19 cellular contexts compared by ENCODE assay signal in the genomic region with DNA sequence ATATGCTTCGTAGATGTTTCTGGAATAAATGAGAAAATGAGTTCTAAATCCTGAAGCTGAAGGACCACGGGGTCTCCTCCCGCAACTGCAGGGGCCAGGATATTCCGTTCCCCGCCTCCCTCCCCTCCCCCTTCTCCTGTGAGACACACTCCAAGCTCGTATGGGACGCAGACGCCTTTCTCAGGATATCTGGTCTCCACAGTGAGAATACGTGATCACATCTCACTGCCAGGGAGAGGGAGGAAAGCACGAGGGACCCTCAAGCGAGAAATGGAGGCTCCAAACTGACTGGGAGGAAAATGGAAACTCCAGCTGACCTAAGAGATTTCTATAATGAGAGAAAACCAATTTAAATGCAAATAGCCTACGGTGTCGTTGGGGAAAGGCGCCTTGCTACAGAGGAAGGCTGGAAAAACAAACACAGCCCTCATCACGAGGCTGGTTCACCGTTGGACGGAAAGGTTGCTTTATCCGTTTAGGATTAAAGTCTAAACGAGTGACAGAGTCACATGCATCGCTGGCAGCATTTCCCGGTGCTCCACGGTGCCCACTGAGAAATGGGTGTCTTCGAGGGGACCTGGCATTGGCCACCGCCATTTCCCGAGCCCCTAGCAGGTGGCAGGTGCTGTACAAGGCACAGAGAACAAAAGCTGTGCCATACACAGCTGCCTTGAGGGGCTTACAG.
DNase-seq lines count a peak whose midpoint lies in the region; ATAC-seq, FAIRE-seq and TF ChIP-seq lines count a peak whose summit lies in the region.
"Had no signal": no experiment of that assay in that cellular context is flagged by ENCODE, and none has a peak within 500 bp of the region (broad histone marks: within the 10 kb centered on the region; RNA-seq: fewer than 3 reads in every experiment).

No MANE protein-coding gene starts in this region.

- peak; percentile 27 for ATAC-seq in left lobe of liver
- ATAC-seq: stimulated activated naive CD8-positive, alpha-beta T cell treated with anti-CD3 and anti-CD28 coated beads, Interleukin-15, Interleukin-2, amounts not matched to agents 100 U/mL and 50 U/mL, for 24 hours had no signal

- H2BK15ac ChIP-seq in H9 (ENCODE audit: low read depth, low read length): no peak overlapping the region

- no peak overlapping the region for H3K4me3 ChIP-seq in colonic mucosa
- H3K4me3 ChIP-seq: esophagus squamous epithelium, vagina had no signal

- no peaks in the 10 kb centered on the region for H3K36me3 ChIP-seq in colonic mucosa
- H3K36me3 ChIP-seq: esophagus squamous epithelium, vagina had no signal

- no peak for TF ChIP-seq CTCF in H9 (conservative IDR thresholded peaks at IDR 0.05)
- TF ChIP-seq CTCF in colonic mucosa (IDR thresholded peaks at IDR 0.05): no peak
- TF ChIP-seq CTCF in D721Med (IDR thresholded peaks at IDR 0.05; ENCODE audit: insufficient read depth, missing control alignments): no peak

- H3K27ac ChIP-seq in H9 (ENCODE audit: insufficient read length, low read depth, low read length) (no peak overlapping the region), colonic mucosa (no peak overlapping the region)
- H3K27ac ChIP-seq: esophagus squamous epithelium had no signal

- H3K23ac ChIP-seq in H9 (ENCODE audit: insufficient read length, low read depth, low read length): no peak overlapping the region

- no peak for FAIRE-seq in D721Med (lab: Jason Lieb, UNC)
- FAIRE-seq: colon had no signal

- H3K4ac ChIP-seq in H9 (ENCODE audit: low read depth, low read length): no peak overlapping the region

- no CpG with 5 or more reads among the region's 25 CpGs for WGBS in H9 (ENCODE audit: extremely low coverage, insufficient read length, low lambda C conversion rate)

- no peak overlapping the region for H3T11ph ChIP-seq in H9 (ENCODE audit: low read length)

- H3K27me3 Mint-ChIP-seq in H9 (ENCODE audit: low read depth): peaks cover 13% of the 10 kb centered on the region

- H4K20me1 ChIP-seq in H9 (ENCODE audit: control insufficient read depth, insufficient read depth, insufficient read length): no peaks in the 10 kb centered on the region

- H3K79me2 ChIP-seq in H9 (ENCODE audit: insufficient read depth, low read length): no peaks in the 10 kb centered on the region

- no peak overlapping the region for H2BK5ac ChIP-seq in H9 (ENCODE audit: insufficient read length, low read length)

- no peak overlapping the region for H3K9ac ChIP-seq in H9 (ENCODE audit: extremely low read depth, insufficient read length, low read length)
- peak overlapping the region in 1 of 2 donors; percentile 30 for H3K9ac ChIP-seq in colonic mucosa (ENCODE audit: low read depth in 2 of 2, low read length in 2 of 2)

- no peak overlapping the region for H2BK120ac ChIP-seq in H9 (ENCODE audit: low read depth, low read length, poor library complexity, severe bottlenecking)

- peak overlapping the region; percentile 37 to 54; a peak in 3 of 5 replicates for H3K4me3 Mint-ChIP-seq in H9

- H2AFZ ChIP-seq in H9 (ENCODE audit: low read length): peak overlapping the region; percentile 67

- intact Hi-C loops in colonic mucosa (cut with DNase I): loop anchor here (10.0 kb wide), 1 partner anchor 64 kb away; no protein-coding TSS in a partner anchor

- no peak overlapping the region for H4K91ac ChIP-seq in H9 (ENCODE audit: insufficient read length, low read depth, low read length)

- no peak overlapping the region for H2BK20ac ChIP-seq in H9 (ENCODE audit: low read depth, low read length, poor library complexity, severe bottlenecking)

- H4K5ac ChIP-seq in H9 (ENCODE audit: insufficient read length, low read depth, low read length): no peak overlapping the region

- H3K27me3 ChIP-seq in H9 (ENCODE audit: insufficient read depth, low read length) (no peaks in the 10 kb centered on the region), colonic mucosa (no peaks in the 10 kb centered on the region)
- H3K27me3 ChIP-seq: vagina had no signal

- H3K4me1 ChIP-seq in H9 (ENCODE audit: insufficient read depth, low read length) (no peaks in the 10 kb centered on the region), colonic mucosa (no peaks in the 10 kb centered on the region)

- H3K23me2 ChIP-seq in H9 (ENCODE audit: insufficient read length, low read depth, low read length, poor library complexity, severe bottlenecking): no peaks in the 10 kb centered on the region

- no peak overlapping the region for H3K56ac ChIP-seq in H9 (ENCODE audit: insufficient read length, low read depth, low read length)

- H3K18ac ChIP-seq in H9 (ENCODE audit: insufficient read length, low read depth, low read length): no peak overlapping the region

- peak overlapping the region; percentile 46; the same call in 1 of the 2 replicates for H3K14ac ChIP-seq in H9 (ENCODE audit: insufficient read depth, low read length)

- no peak overlapping the region for H2AK5ac ChIP-seq in H9 (ENCODE audit: insufficient read length, low read length)

- H2BK12ac ChIP-seq in H9 (ENCODE audit: insufficient read length, low read depth, low read length): peak overlapping the region; percentile 52

- H3K9me3 Mint-ChIP-seq in H9: no peaks in the 10 kb centered on the region

- H3K79me1 ChIP-seq in H9 (ENCODE audit: insufficient read depth, low read depth, low read length, poor library complexity, severe bottlenecking): no peaks in the 10 kb centered on the region

- no peaks in the 10 kb centered on the region for H3K36me3 Mint-ChIP-seq in H9 (ENCODE audit: insufficient read depth in 1 of 3, low read depth in 3 of 3)

- H3K27ac Mint-ChIP-seq in H9: peak overlapping the region; percentile 16 to 85 (median 34); a peak in 2 of 7 replicates

- H3K4me2 ChIP-seq in H9 (ENCODE audit: insufficient read depth, insufficient read length, low read length): no peak overlapping the region

- no peak for DNase-seq in H9
- peak; percentile 76 for DNase-seq in colonic mucosa
- DNase-seq in left lobe of liver (ENCODE audit: low spot score): peak; percentile 86
- DNase-seq in renal cortical epithelial cell (ENCODE audit: low read depth): peak; percentile 53
- no peak for DNase-seq in T1000 (lab: John Stamatoyannopoulos, UW)
- no peak for DNase-seq in D721Med (ENCODE audit: insufficient read length, low spot score)
- no peak for DNase-seq in NCI-H187 (lab: John Stamatoyannopoulos, UW)
- no peak for DNase-seq in NCI-H1417 (lab: John Stamatoyannopoulos, UW)
- DNase-seq: activated CD4-positive, alpha-beta T cell treated with anti-CD3 and anti-CD28 coated beads for 4 hours; activated CD8-positive, alpha-beta memory T cell treated with anti-CD3 and anti-CD28 coated beads, Interleukin-2, amount 50 U/mL, for 48 hours; activated naive CD4-positive, alpha-beta T cell; esophagus squamous epithelium; NCI-H1092; SHP77; stimulated activated CD4-positive, alpha-beta T cell treated with anti-CD3 and anti-CD28 coated beads, Interleukin-12 subunit alpha, Interleukin-12 subunit beta, amount 100 ng/mL, for 4 hours; stimulated activated naive CD8-positive, alpha-beta T cell treated with anti-CD3 and anti-CD28 coated beads, Interleukin-15, Interleukin-2, amounts not matched to agents 100 U/mL and 50 U/mL, for 24 hours; T-helper 2 cell had no signal

- H3K4me1 Mint-ChIP-seq in H9: peaks cover 16 to 20% of the 10 kb centered on the region in 2 experiments

- H3K9me3 ChIP-seq in H9 (ENCODE audit: control insufficient read depth, low read depth, low read length) (no peaks in the 10 kb centered on the region), colonic mucosa (no peaks in the 10 kb centered on the region)
- H3K9me3 ChIP-seq: esophagus squamous epithelium, vagina had no signal

- no peak overlapping the region for H4K8ac ChIP-seq in H9 (replicated peaks; ENCODE audit: insufficient read length, low read depth, low read length)

Comparison
In these comparisons a context has a peak if more than half of its experiments do, and no peak if none do; other contexts are left out.
1. DNase-seq: peak in colonic mucosa (single experiment), left lobe of liver (single experiment) and renal cortical epithelial cell (single experiment); none in H9 (single experiment), T1000 (single experiment), D721Med (single experiment), NCI-H187 (0 of 2) and NCI-H1417 (0 of 3).